1 cellular context compared by ENCODE assay signal in the genomic region with DNA sequence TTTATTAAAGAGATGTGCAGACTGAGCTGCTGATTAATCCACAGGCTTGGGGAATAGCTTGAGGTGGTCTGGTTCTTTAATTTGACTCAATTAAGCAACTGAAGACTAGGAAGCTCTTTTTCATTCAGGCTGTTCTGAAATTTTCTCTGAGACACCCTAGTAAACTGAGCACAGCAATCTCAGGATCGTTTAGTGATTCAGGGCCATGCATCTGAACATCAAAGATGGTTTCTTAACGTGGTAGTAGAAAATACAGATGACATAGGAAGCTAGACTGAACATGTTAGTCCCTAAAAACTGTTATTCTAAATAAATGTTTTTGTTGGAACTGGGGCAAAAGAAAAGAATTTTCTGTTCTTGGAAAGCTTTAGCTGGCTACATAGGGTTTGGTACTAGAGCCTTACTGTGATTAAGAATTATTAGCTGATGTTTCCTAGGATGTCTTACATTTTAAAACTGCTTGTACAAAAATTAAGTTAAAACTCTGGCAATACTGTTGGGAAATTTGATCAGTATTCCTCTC.
TF ChIP-seq lines count a peak whose summit lies in the region.

No MANE protein-coding gene starts in this region.

TF ChIP-seq in IMR-90, 13 proteins besides CTCF, POLR2A, EP300 and RAD21:
- no peak for TF ChIP-seq SMC3 (IDR thresholded peaks at IDR 0.05; ENCODE audit: low read depth, low read length)
- no peak for TF ChIP-seq CHD1 (IDR thresholded peaks at IDR 0.05; ENCODE audit: low read depth, low read length)
- no peak for TF ChIP-seq MAFK (IDR thresholded peaks at IDR 0.05; ENCODE audit: low read depth, low read length)
- TF ChIP-seq FOS (IDR thresholded peaks at IDR 0.05; ENCODE audit: low read depth, low read length): no peak
- no peak for TF ChIP-seq MAZ (IDR thresholded peaks at IDR 0.05; ENCODE audit: borderline replicate concordance, low read depth, low read length)
- TF ChIP-seq, protein P1, sequence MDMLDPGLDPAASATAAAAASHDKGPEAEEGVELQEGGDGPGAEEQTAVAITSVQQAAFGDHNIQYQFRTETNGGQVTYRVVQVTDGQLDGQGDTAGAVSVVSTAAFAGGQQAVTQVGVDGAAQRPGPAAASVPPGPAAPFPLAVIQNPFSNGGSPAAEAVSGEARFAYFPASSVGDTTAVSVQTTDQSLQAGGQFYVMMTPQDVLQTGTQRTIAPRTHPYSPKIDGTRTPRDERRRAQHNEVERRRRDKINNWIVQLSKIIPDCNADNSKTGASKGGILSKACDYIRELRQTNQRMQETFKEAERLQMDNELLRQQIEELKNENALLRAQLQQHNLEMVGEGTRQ (IDR thresholded peaks at IDR 0.05; ENCODE audit: low read depth, low read length): no peak
- no peak for TF ChIP-seq NFE2L2 (IDR thresholded peaks at IDR 0.05; ENCODE audit: low read depth, low read length)
- TF ChIP-seq BHLHE40 (IDR thresholded peaks at IDR 0.05; ENCODE audit: low read depth, low read length): no peak
- TF ChIP-seq MXI1 (IDR thresholded peaks at IDR 0.05; ENCODE audit: borderline replicate concordance, low read depth, low read length): no peak
- no peak for TF ChIP-seq RFX5 (IDR thresholded peaks at IDR 0.05; ENCODE audit: low read depth, low read length)
